ENCODE assay signal across 9 cellular contexts in the genomic region with DNA sequence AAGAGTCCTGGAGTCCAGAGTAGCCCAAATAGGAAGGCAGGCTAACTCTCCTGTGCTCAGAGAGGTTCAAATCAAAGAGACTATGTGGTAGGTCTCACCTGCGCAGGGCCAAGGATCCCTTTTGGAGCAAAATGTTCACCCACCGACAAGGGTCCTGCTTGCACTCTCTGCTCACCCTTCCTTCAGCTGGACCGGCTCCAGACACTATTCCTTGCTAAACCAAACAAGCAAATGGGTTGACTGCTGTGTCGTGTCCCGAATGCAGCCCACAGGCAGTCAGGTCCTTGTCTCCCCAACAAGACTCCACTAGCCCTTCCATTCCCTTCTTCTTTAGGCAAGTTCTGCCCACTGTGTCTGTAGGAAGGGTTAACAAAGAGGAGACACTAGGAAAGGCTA. TPM values are rescaled to one million over a fixed set of nuclear protein-coding genes. Genes with fewer than 3 reads are reported as not detected.
DNase-seq lines count a peak whose midpoint lies in the region; ATAC-seq, FAIRE-seq and TF ChIP-seq lines count a peak whose summit lies in the region.
"Had no signal": no experiment of that assay in that cellular context is flagged by ENCODE, and none has a peak within 500 bp of the region (broad histone marks: within the 10 kb centered on the region; RNA-seq: fewer than 3 reads in every experiment).

No MANE protein-coding gene starts in this region.

- TF ChIP-seq CTCF in RWPE1 (conservative IDR thresholded peaks at IDR 0.05; ENCODE audit: low read depth) (no peak), fibroblast of villous mesenchyme (IDR thresholded peaks at IDR 0.05; ENCODE audit: insufficient read depth, low read depth, low read length) (no peak)

- H3K27me3 ChIP-seq in ACC112 (ENCODE audit: insufficient read depth, low read length) = no peaks in the 10 kb centered on the region
- H3K27me3 ChIP-seq in small intestine (ENCODE audit: control insufficient read depth in 2 of 2, insufficient read depth in 2 of 2, low read length in 2 of 2) = no peaks in the 10 kb centered on the region

- POLR2A ChIA-PET in RWPE1 (lab: Yijun Ruan, JAX; ENCODE audit: low non-redundant PET) = no interaction called here

- ATAC-seq in GM21390 (IDR thresholded peaks at IDR 0.05; ENCODE audit: unreplicated experiment) (peak; percentile 9), HG03565 (IDR thresholded peaks at IDR 0.05; ENCODE audit: unreplicated experiment) (no peak)

- H3K4me1 ChIP-seq in ACC112 (ENCODE audit: control insufficient read depth, insufficient read depth, low read length, unreplicated experiment) (no peaks in the 10 kb centered on the region), small intestine (ENCODE audit: control insufficient read depth in 2 of 2, insufficient read depth in 1 of 2, low read depth in 1 of 2, low read length in 1 of 2) (no peaks in the 10 kb centered on the region)

- DNase-seq in RWPE1 (ENCODE audit: low spot score) (peak; percentile 0), fibroblast of villous mesenchyme (ENCODE audit: low read depth) (no peak), small intestine (no peak), NCI-H1417 treated with DMSO at 0.1 percent for 48 hours (lab: John Stamatoyannopoulos, UW) (no peak)
- DNase-seq in activated CD8-positive, alpha-beta memory T cell treated with anti-CD3 and anti-CD28 coated beads, Interleukin-2, amount 50 U/mL, for 4 hours = no peak

- 5 to 27% (median 12%) methylated on average over 5 of the region's 5 CpGs for WGBS in small intestine, 3 donors

- H2AFZ ChIP-seq in ACC112 (ENCODE audit: low read length, unreplicated experiment) = peak overlapping the region; percentile 91

- no peak for FAIRE-seq in small intestine (lab: Jason Lieb, UNC)
- FAIRE-seq: islet of Langerhans had no signal

- no peaks in the 10 kb centered on the region for H3K9me3 ChIP-seq in small intestine (ENCODE audit: control insufficient read depth, low read depth)

- CTCF ChIA-PET in RWPE1 (lab: Yijun Ruan, JAX) = no interaction called here

- H3K4me3 ChIP-seq in ACC112 (ENCODE audit: low read depth, low read length) (peak overlapping the region; percentile 86), fibroblast of villous mesenchyme (ENCODE audit: low read depth, low read length) (peak overlapping the region; percentile 72), small intestine (ENCODE audit: low read depth in 1 of 2, low read length in 2 of 2) (peak overlapping the region; percentile 25 to 49)

- H3K79me2 ChIP-seq in ACC112 (ENCODE audit: control insufficient read depth, insufficient read depth, low read length, unreplicated experiment) = peaks cover 5% of the 10 kb centered on the region

- peak overlapping the region; percentile 76; the same call in 1 of the 2 replicates for H3K27ac ChIP-seq in ACC112 (ENCODE audit: low read depth, low read length)
- peak overlapping the region; percentile 87 for H3K27ac ChIP-seq in RWPE1
- peak overlapping the region; percentile 75 to 97 for H3K27ac ChIP-seq in small intestine (ENCODE audit: low read depth in 1 of 2, low read length in 1 of 2)

- no peaks in the 10 kb centered on the region for H3K36me3 ChIP-seq in ACC112 (ENCODE audit: insufficient read depth, low read length)
- no peaks in the 10 kb centered on the region for H3K36me3 ChIP-seq in small intestine (ENCODE audit: control insufficient read depth in 2 of 2, insufficient read depth in 2 of 2, low read length in 2 of 2)

RNA-seq across cellular contexts. Expression of a gene that starts 0.8 kb away (rescaled TPM):
- 13.2 and 13.4 TPM in 2 replicates for total RNA-seq in fibroblast of villous mesenchyme
- polyA plus RNA-seq in small intestine = 10 to 100 TPM in 1 of 3 donors, 1 to 10 TPM in 2; 7.3 to 11.9 (median 8.7) TPM

RNA-seq across cellular contexts. Expression of a gene that starts 27.5 kb away (rescaled TPM):
- 0.86 and 1.9 TPM in 2 replicates for total RNA-seq in fibroblast of villous mesenchyme
- polyA plus RNA-seq in small intestine = 1 to 10 TPM in 1 of 3 donors, under 1 TPM in 1, not detected in 1; 0.54 to 3.0 TPM

RNA-seq across cellular contexts. Expression of a gene that starts 46.9 kb away (rescaled TPM):
- total RNA-seq in fibroblast of villous mesenchyme = 11.3 and 20.3 TPM in 2 replicates
- 1 to 10 TPM in 1 of 3 donors, under 1 TPM in 1, not detected in 1; 0.45 to 2.8 TPM for polyA plus RNA-seq in small intestine
